8 cellular contexts compared by ENCODE assay signal in the genomic region with DNA sequence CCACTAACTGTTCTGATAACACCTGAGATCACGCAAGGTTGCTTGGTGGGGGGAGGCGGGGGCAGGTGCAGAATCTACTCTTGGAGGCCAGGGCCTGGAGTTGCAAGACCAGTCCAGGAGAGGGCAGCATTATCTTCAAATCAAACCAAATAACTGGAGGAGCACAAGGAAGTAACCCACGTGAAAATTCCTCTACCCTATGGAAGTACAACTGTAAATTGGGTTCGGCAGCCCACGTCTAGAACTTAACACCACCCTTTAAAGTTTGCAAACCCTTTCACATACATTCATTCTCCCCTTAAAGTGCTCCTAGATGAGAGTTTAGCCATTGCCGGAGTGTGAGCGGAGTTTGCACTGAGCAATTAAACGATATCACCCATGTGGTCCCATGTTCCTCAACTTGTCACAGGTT. TPM values are rescaled to one million over a fixed set of nuclear protein-coding genes. Genes with fewer than 3 reads are reported as not detected.
DNase-seq lines count a peak whose midpoint lies in the region; ATAC-seq and TF ChIP-seq lines count a peak whose summit lies in the region.

No MANE protein-coding gene starts in this region.

- H3K27me3 ChIP-seq in dorsolateral prefrontal cortex: no peaks in the 10 kb centered on the region

- no peak overlapping the region for H3K27ac Mint-ChIP-seq in memory B cell

- H3K4me3 ChIP-seq in dorsolateral prefrontal cortex: peak overlapping the region in 1 of 59 donors; percentile 21

- peak; percentile 38 to 84 (median 73) for TF ChIP-seq CTCF in dorsolateral prefrontal cortex (IDR thresholded peaks at IDR 0.05 in 54 of 56, conservative IDR thresholded peaks at IDR 0.05 in 2 of 56; ENCODE audit: low read depth in 1 of 56, partially characterized antibody in 56 of 56)

- intact Hi-C loops in dorsolateral prefrontal cortex (cut with DNase I): loop anchor here in 1 of 2 donors (10.0 kb wide), 1 partner anchor 178 kb away; no protein-coding TSS in a partner anchor

- H3K27ac ChIP-seq in dorsolateral prefrontal cortex: no peak overlapping the region

- no peaks in the 10 kb centered on the region for H3K9me3 Mint-ChIP-seq in memory B cell

- H3K4me1 Mint-ChIP-seq in memory B cell: peaks cover 5% of the 10 kb centered on the region

- H3K36me3 Mint-ChIP-seq in memory B cell: no peaks in the 10 kb centered on the region

- H3K4me3 Mint-ChIP-seq in memory B cell: no peak overlapping the region

- peak; percentile 56 for ATAC-seq in HG03097 (IDR thresholded peaks at IDR 0.05; ENCODE audit: low FRiP score, unreplicated experiment)
- ATAC-seq in memory B cell (ENCODE audit: low read depth): peak; percentile 90
- ATAC-seq in HG03460 (IDR thresholded peaks at IDR 0.05; ENCODE audit: unreplicated experiment): no peak

- DNase-seq in DMS53 (lab: John Stamatoyannopoulos, UW): peak; percentile 85
- peak; percentile 8 for DNase-seq in NCI-H524 treated with DMSO at 0.1 percent for 48 hours (lab: John Stamatoyannopoulos, UW)
- peak; percentile 69 for DNase-seq in activated CD4-positive, alpha-beta T cell treated with anti-CD3 and anti-CD28 coated beads, Interleukin-2, amount 50 U/mL, for 1 hour
- peak in 7 of 10 donors; percentile 17 to 51 (median 38) for DNase-seq in dorsolateral prefrontal cortex
- DNase-seq in memory B cell (ENCODE audit: low spot score in 2 of 2): peak; percentile 61 to 68
- DNase-seq in stimulated activated CD4-positive, alpha-beta T cell treated with anti-CD3 and anti-CD28 coated beads, TNF-alpha, amount 100 ng/mL, for 48 hours (ENCODE audit: low read depth in 3 of 3): peak; percentile 37 to 67 (median 52)

- H3K27me3 Mint-ChIP-seq in memory B cell: peaks cover 2% of the 10 kb centered on the region

RNA-seq across cellular contexts. Expression of a gene that starts 19.6 kb away (rescaled TPM):
- total RNA-seq in dorsolateral prefrontal cortex: 1 to 10 TPM in 24 of 120 experiments, under 1 TPM in 64, not detected in 32; 0.14 to 5.1 (median 0.59) TPM

RNA-seq across cellular contexts. Expression of a gene that starts 30.6 kb away (rescaled TPM):
- total RNA-seq in dorsolateral prefrontal cortex: 100 to 1,000 TPM in 116 of 120 experiments, 10 to 100 TPM in 4; 85.6 to 183 (median 139) TPM

Comparison
In these comparisons a context has a peak if more than half of its experiments do, and no peak if none do; other contexts are left out.
1. DNase-seq: peak in every context shown above with its lines; median percentile 85 in DMS53; 69 in activated CD4-positive, alpha-beta T cell treated with anti-CD3 and anti-CD28 coated beads, Interleukin-2, amount 50 U/mL, for 1 hour; 64 in memory B cell; 52 in stimulated activated CD4-positive, alpha-beta T cell treated with anti-CD3 and anti-CD28 coated beads, TNF-alpha, amount 100 ng/mL, for 48 hours; 38 in dorsolateral prefrontal cortex; 8 in NCI-H524 treated with DMSO at 0.1 percent for 48 hours.